8 cellular contexts compared by ENCODE assay signal in the genomic region with DNA sequence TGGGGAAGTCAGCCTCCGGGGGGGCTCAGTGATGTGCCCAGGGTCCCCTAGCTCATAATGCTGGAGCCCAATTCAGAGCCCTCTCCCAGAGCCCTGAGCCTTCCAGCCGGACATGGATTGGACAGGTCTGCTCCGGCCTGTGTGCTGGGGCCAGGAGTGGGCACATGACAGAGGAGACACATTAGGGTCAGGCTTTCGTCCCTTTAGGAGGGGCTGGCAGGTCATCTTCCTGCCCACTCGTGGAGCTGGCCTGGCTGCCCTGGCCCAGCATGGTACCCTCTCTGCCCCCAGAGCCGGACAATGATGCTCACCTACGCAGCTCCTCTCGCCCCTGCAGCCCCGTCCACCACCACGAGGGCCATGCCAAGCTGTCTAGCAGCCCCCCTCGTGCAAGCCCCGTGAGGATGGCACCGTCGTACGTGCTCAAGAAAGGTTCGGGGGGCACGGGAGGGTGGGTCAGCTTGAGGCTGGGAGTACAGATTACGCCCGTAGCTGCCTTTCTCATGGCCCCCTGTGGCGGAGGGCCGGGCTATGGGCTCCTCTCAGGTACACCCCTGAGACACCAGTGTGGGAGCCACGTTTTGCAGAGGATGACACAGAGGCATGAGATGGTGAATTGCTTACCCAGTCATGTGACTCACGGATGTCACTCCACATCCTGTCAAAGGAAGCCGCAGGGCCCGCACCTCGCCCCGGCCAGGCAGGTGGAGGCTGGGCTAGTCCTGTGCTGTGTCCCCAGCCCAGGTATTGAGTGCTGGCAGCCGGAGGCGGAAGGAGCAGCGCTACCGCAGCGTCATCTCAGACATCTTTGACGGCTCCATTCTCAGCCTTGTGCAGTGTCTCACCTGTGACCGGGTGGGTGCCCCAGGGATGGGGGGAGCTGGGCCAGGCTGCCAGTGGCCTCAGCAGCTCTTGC. TPM values are rescaled to one million over a fixed set of nuclear protein-coding genes. Genes with fewer than 3 reads are reported as not detected.
A peak's percentile ranks its signal among the peaks of the same experiment; 100 is the strongest.
DNase-seq lines count a peak whose midpoint lies in the region; ATAC-seq and TF ChIP-seq lines count a peak whose summit lies in the region.

No MANE protein-coding gene starts in this region.

- no peak for TF ChIP-seq CTCF in GM13977 (IDR thresholded peaks at IDR 0.05; ENCODE audit: extremely low read depth, insufficient read depth, missing control alignments)

- H3K27me3 Mint-ChIP-seq in activated CD4-positive, alpha-beta T cell treated with anti-CD3 and anti-CD28 coated beads, Interleukin-2, amount 10 ng/mL, durations not matched to agents 24 days and 14 days, result no peaks in the 10 kb centered on the region
- H3K27me3 Mint-ChIP-seq in activated naive CD8-positive, alpha-beta T cell treated with anti-CD3 and anti-CD28 coated beads, Interleukin-2, amount 50 U/mL, for 24 hours, result no peaks in the 10 kb centered on the region

- in situ Hi-C loops in GM13977 (cut with MboI; ENCODE audit: low pct_unique_long_range_greater_than_20kb, low sequenced_read_pairs, unreplicated experiment), result no loop called here

- peaks cover 58% of the 10 kb centered on the region for H3K4me1 Mint-ChIP-seq in activated CD4-positive, alpha-beta T cell treated with anti-CD3 and anti-CD28 coated beads, Interleukin-2, amount 10 ng/mL, durations not matched to agents 24 days and 14 days
- H3K4me1 Mint-ChIP-seq in activated naive CD8-positive, alpha-beta T cell treated with anti-CD3 and anti-CD28 coated beads, Interleukin-2, amount 50 U/mL, for 24 hours, result peaks cover 63% of the 10 kb centered on the region

- peaks cover 39% of the 10 kb centered on the region for H3K36me3 Mint-ChIP-seq in activated CD4-positive, alpha-beta T cell treated with anti-CD3 and anti-CD28 coated beads, Interleukin-2, amount 10 ng/mL, durations not matched to agents 24 days and 14 days (ENCODE audit: low read depth)
- peaks cover 17% of the 10 kb centered on the region for H3K36me3 Mint-ChIP-seq in activated naive CD8-positive, alpha-beta T cell treated with anti-CD3 and anti-CD28 coated beads, Interleukin-2, amount 50 U/mL, for 24 hours (ENCODE audit: low read depth)

- DNase-seq in CD1c-positive myeloid dendritic cell (ENCODE audit: extremely low spot score) (peak; percentile 49), GM13977 (ENCODE audit: low spot score) (no peak), HPDE6-E6E7 (ENCODE audit: extremely low spot score) (no peak), putamen (ENCODE audit: low spot score) (no peak)
- peak; percentile 96 for DNase-seq in activated CD4-positive, alpha-beta T cell treated with anti-CD3 and anti-CD28 coated beads, Interleukin-2, amount 10 ng/mL, durations not matched to agents 24 days and 14 days
- DNase-seq in activated naive CD8-positive, alpha-beta T cell treated with anti-CD3 and anti-CD28 coated beads, Interleukin-2, amount 50 U/mL, for 24 hours, result peak; percentile 78
- DNase-seq in stimulated activated CD4-positive, alpha-beta T cell treated with anti-CD3 and anti-CD28 coated beads, Interleukin-12 subunit alpha, Interleukin-12 subunit beta, amount 100 ng/mL, for 24 hours (ENCODE audit: low read depth in 2 of 2), result peak; percentile 72 to 73

- intact Hi-C loops in activated CD4-positive, alpha-beta T cell treated with anti-CD3 and anti-CD28 coated beads, Interleukin-2, amount 10 ng/mL, durations not matched to agents 24 days and 14 days (cut with micrococcal nuclease), result loop anchor here (1.0 to 2.0 kb wide), 2 partner anchors 16 to 34 kb away; partner anchors contain the start of genes C9orf78 and USP20

- peak overlapping the region; percentile 92 for H3K27ac Mint-ChIP-seq in activated CD4-positive, alpha-beta T cell treated with anti-CD3 and anti-CD28 coated beads, Interleukin-2, amount 10 ng/mL, durations not matched to agents 24 days and 14 days
- peak overlapping the region; percentile 86 for H3K27ac Mint-ChIP-seq in activated naive CD8-positive, alpha-beta T cell treated with anti-CD3 and anti-CD28 coated beads, Interleukin-2, amount 50 U/mL, for 24 hours

- no peaks in the 10 kb centered on the region for H3K9me3 Mint-ChIP-seq in activated CD4-positive, alpha-beta T cell treated with anti-CD3 and anti-CD28 coated beads, Interleukin-2, amount 10 ng/mL, durations not matched to agents 24 days and 14 days
- H3K9me3 Mint-ChIP-seq in activated naive CD8-positive, alpha-beta T cell treated with anti-CD3 and anti-CD28 coated beads, Interleukin-2, amount 50 U/mL, for 24 hours, result no peaks in the 10 kb centered on the region

- peak; percentile 89 for ATAC-seq in activated naive CD8-positive, alpha-beta T cell treated with anti-CD3 and anti-CD28 coated beads, Interleukin-2, amount 50 U/mL, for 24 hours
- ATAC-seq in GM21526 (IDR thresholded peaks at IDR 0.05; ENCODE audit: low FRiP score, unreplicated experiment), result no peak

- H3K4me3 Mint-ChIP-seq in activated CD4-positive, alpha-beta T cell treated with anti-CD3 and anti-CD28 coated beads, Interleukin-2, amount 10 ng/mL, durations not matched to agents 24 days and 14 days, result peak overlapping the region; percentile 61
- H3K4me3 Mint-ChIP-seq in activated naive CD8-positive, alpha-beta T cell treated with anti-CD3 and anti-CD28 coated beads, Interleukin-2, amount 50 U/mL, for 24 hours, result peak overlapping the region; percentile 60

RNA-seq across cellular contexts. Expression of gene USP20, which starts 33.6 kb away (rescaled TPM):
- total RNA-seq in activated CD4-positive, alpha-beta T cell treated with anti-CD3 and anti-CD28 coated beads, Interleukin-2, amount 10 ng/mL, durations not matched to agents 24 days and 14 days, result 44.3 and 47.2 TPM in 2 replicates

RNA-seq across cellular contexts. Expression of gene C9orf78, which starts 33.8 kb away (rescaled TPM):
- 59.9 and 60.9 TPM in 2 replicates for total RNA-seq in activated CD4-positive, alpha-beta T cell treated with anti-CD3 and anti-CD28 coated beads, Interleukin-2, amount 10 ng/mL, durations not matched to agents 24 days and 14 days

RNA-seq across cellular contexts. Expression of gene TOR1A, which starts 44.9 kb away (rescaled TPM):
- 55.1 and 60.5 TPM in 2 replicates for total RNA-seq in activated CD4-positive, alpha-beta T cell treated with anti-CD3 and anti-CD28 coated beads, Interleukin-2, amount 10 ng/mL, durations not matched to agents 24 days and 14 days

Comparison
In these comparisons a context has a peak if more than half of its experiments do, and no peak if none do; other contexts are left out.
1. DNase-seq: peak in CD1c-positive myeloid dendritic cell (single experiment), activated CD4-positive, alpha-beta T cell treated with anti-CD3 and anti-CD28 coated beads, Interleukin-2, amount 10 ng/mL, durations not matched to agents 24 days and 14 days (single experiment), activated naive CD8-positive, alpha-beta T cell treated with anti-CD3 and anti-CD28 coated beads, Interleukin-2, amount 50 U/mL, for 24 hours (single experiment) and stimulated activated CD4-positive, alpha-beta T cell treated with anti-CD3 and anti-CD28 coated beads, Interleukin-12 subunit alpha, Interleukin-12 subunit beta, amount 100 ng/mL, for 24 hours (2 of 2); none in GM13977 (single experiment), HPDE6-E6E7 (single experiment) and putamen (single experiment).